24 cellular contexts compared by ENCODE assay signal in genomic region chr22:49489821-49490220, GRCh38.
"Had no signal": no experiment of that assay in that cellular context is flagged by ENCODE, and none has a peak within 500 bp of the region (broad histone marks: within the 10 kb centered on the region; RNA-seq: fewer than 3 reads in every experiment).

No MANE protein-coding gene starts in this region.

- H3K4me3 ChIP-seq: K562 had no signal

- ATAC-seq: HepG2, K562, Panc1, PC-3 had no signal

- H3K27ac Mint-ChIP-seq: IgD-negative memory B cell had no signal

- DNase-seq: Kasumi-1; MM.1S; NCI-H1092; NCI-H1105 treated with DMSO at 0.1 percent for 48 hours; NCI-H1417 treated with DMSO at 0.1 percent for 48 hours; NCI-H146; NCI-H1694 treated with DMSO at 0.1 percent for 48 hours; NCI-H1930; NCI-H2081 treated with DMSO at 0.1 percent for 48 hours; NCI-H2171; NCI-H226; NCI-H446; NCI-H510A; NCI-H524 treated with DMSO at 0.1 percent for 48 hours; NCI-H69; NCI-H774; NK-92 treated with Interleukin-12 subunit alpha and Interleukin-12 subunit beta, amount 100 ng/mL, for 24 hours; PC-3; SHP77; SK-N-SH had no signal

- H3K4me3 Mint-ChIP-seq: IgD-negative memory B cell had no signal

- H3K27me3 Mint-ChIP-seq: IgD-negative memory B cell had no signal

- H3K4me1 Mint-ChIP-seq: IgD-negative memory B cell had no signal
